In genomic region chr7:157853076-157853788, GRCh38 we compare ENCODE assay signal across 26 cellular contexts.
"Had no signal": no experiment of that assay in that cellular context is flagged by ENCODE, and none has a peak within 500 bp of the region (broad histone marks: within the 10 kb centered on the region; RNA-seq: fewer than 3 reads in every experiment).

No MANE protein-coding gene starts in this region.

- H3K4me3 ChIP-seq: colonic mucosa, gastrocnemius medialis, left ventricle myocardium inferior, pancreas, prostate gland, suprapubic skin, tibial nerve had no signal

- H3K27ac Mint-ChIP-seq: activated CD4-positive, alpha-beta memory T cell treated with anti-CD3 and anti-CD28 coated beads, Interleukin-2, amount 10 ng/mL, durations not matched to agents 7 days and 5 days; activated T-cell treated with anti-CD3 and anti-CD28 coated beads, Interleukin-2, amount 50 U/mL, for 24 hours; effector memory CD8-positive, alpha-beta T cell; mesothelial cell of epicardium; nephron progenitor cell had no signal

- H3K36me3 Mint-ChIP-seq: mesothelial cell of epicardium, naive B cell had no signal

- H3K9me3 Mint-ChIP-seq: activated CD4-positive, alpha-beta memory T cell treated with anti-CD3 and anti-CD28 coated beads, Interleukin-2, amount 10 ng/mL, durations not matched to agents 7 days and 5 days; activated T-cell treated with anti-CD3 and anti-CD28 coated beads, Interleukin-2, amount 50 U/mL, for 24 hours; effector memory CD8-positive, alpha-beta T cell; mesothelial cell of epicardium; naive B cell had no signal

- H3K4me1 ChIP-seq: colonic mucosa, gastrocnemius medialis, pancreas, prostate gland had no signal

- H3K36me3 ChIP-seq: colonic mucosa, gastrocnemius medialis, left ventricle myocardium inferior, pancreas, prostate gland, suprapubic skin, tibial nerve, WERI-Rb-1 had no signal

- DNase-seq: activated CD4-positive, alpha-beta memory T cell treated with anti-CD3 and anti-CD28 coated beads, Interleukin-2, amount 10 ng/mL, durations not matched to agents 7 days and 5 days; activated CD4-positive, alpha-beta T cell treated with anti-CD3 and anti-CD28 coated beads for 48 hours; activated CD8-positive, alpha-beta memory T cell treated with anti-CD3 and anti-CD28 coated beads, Interleukin-2, amount 50 U/mL, for 48 hours; activated gamma-delta T cell; activated naive CD4-positive, alpha-beta T cell treated with anti-CD3 and anti-CD28 coated beads, Interleukin-2, amount 50 U/mL, for 16 hours; activated T-cell treated with anti-CD3 and anti-CD28 coated beads, Interleukin-2, amount 50 U/mL, for 24 hours; effector memory CD8-positive, alpha-beta T cell; erythroblast; glutamatergic neuron; left ventricle myocardium inferior; naive B cell; nephron progenitor cell; pancreas; retina; stimulated activated CD4-positive, alpha-beta T cell treated with anti-CD3 and anti-CD28 coated beads, Interleukin-15, amount 100 ng/mL, for 24 hours; stimulated activated CD4-positive, alpha-beta T cell treated with anti-CD3 and anti-CD28 coated beads, Interleukin-2, amount 100 ng/mL, for 24 hours; stimulated activated naive CD4-positive, alpha-beta T cell; T-helper 9 cell; WERI-Rb-1 had no signal

- H3K27ac ChIP-seq: colonic mucosa, left ventricle myocardium inferior, prostate gland, suprapubic skin, WERI-Rb-1 had no signal

- H3K27me3 Mint-ChIP-seq: activated CD4-positive, alpha-beta memory T cell treated with anti-CD3 and anti-CD28 coated beads, Interleukin-2, amount 10 ng/mL, durations not matched to agents 7 days and 5 days; activated T-cell treated with anti-CD3 and anti-CD28 coated beads, Interleukin-2, amount 50 U/mL, for 24 hours had no signal

- H3K27me3 ChIP-seq: colonic mucosa, pancreas, suprapubic skin, tibial nerve had no signal

- H3K9me3 ChIP-seq: colonic mucosa, gastrocnemius medialis, left ventricle myocardium inferior, pancreas, prostate gland, suprapubic skin, tibial nerve had no signal

- ATAC-seq: activated CD4-positive, CD25-positive, alpha-beta regulatory T cell treated with anti-CD3 and anti-CD28 coated beads, Interleukin-2, amount 50 U/mL, for 24 hours had no signal

- H3K4me3 Mint-ChIP-seq: activated CD4-positive, alpha-beta memory T cell treated with anti-CD3 and anti-CD28 coated beads, Interleukin-2, amount 10 ng/mL, durations not matched to agents 7 days and 5 days; activated T-cell treated with anti-CD3 and anti-CD28 coated beads, Interleukin-2, amount 50 U/mL, for 24 hours; effector memory CD8-positive, alpha-beta T cell; mesothelial cell of epicardium; nephron progenitor cell had no signal
